ENCODE assay signal across 32 cellular contexts in the genomic region with DNA sequence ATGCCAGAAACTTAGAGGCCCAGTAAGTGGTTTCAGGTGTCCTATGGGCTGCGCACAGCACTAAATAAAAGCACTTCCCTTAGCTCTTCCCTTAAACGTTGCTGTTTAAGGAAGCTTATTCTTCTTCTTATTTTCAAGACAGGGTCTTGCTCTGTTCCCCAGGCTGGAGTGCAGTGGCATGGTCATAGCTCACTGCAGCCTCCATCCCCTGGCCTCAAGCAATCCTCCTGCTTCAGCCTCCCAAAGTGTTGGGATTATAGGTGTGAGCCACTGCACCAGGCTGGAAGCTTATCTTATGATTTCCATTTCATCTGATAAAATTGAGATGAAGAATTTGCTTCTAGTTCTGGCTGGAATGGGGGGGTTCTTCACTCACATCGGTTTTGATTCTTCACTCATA.
"Had no signal": no experiment of that assay in that cellular context is flagged by ENCODE, and none has a peak within 500 bp of the region (broad histone marks: within the 10 kb centered on the region; RNA-seq: fewer than 3 reads in every experiment).

No MANE protein-coding gene starts in this region.

- H3K36me3 ChIP-seq: brain microvascular endothelial cell, cardiac muscle cell, MG63, SJSA1 had no signal

- H3K27me3 ChIP-seq: brain microvascular endothelial cell, cardiac muscle cell, MG63, SJSA1 had no signal

- H3K27me3 Mint-ChIP-seq: activated B cell treated with CpG ODN at 0.5 μM for 24 hours; activated CD4-positive, alpha-beta memory T cell treated with anti-CD3 and anti-CD28 coated beads for 36 hours; activated naive CD8-positive, alpha-beta T cell treated with anti-CD3 and anti-CD28 coated beads for 36 hours; activated T-helper 17 cell treated with anti-CD3 and anti-CD28 coated beads, Interleukin-2, amount 50 U/mL, for 72 hours; central memory CD8-positive, alpha-beta T cell had no signal

- H3K36me3 Mint-ChIP-seq: activated CD4-positive, alpha-beta memory T cell treated with anti-CD3 and anti-CD28 coated beads for 36 hours had no signal

- H3K9me3 Mint-ChIP-seq: activated CD4-positive, alpha-beta memory T cell treated with anti-CD3 and anti-CD28 coated beads for 36 hours; activated naive CD8-positive, alpha-beta T cell treated with anti-CD3 and anti-CD28 coated beads for 36 hours; activated T-helper 17 cell treated with anti-CD3 and anti-CD28 coated beads, Interleukin-2, amount 50 U/mL, for 72 hours had no signal

- H3K4me1 Mint-ChIP-seq: activated T-helper 17 cell treated with anti-CD3 and anti-CD28 coated beads, Interleukin-2, amount 50 U/mL, for 72 hours; central memory CD8-positive, alpha-beta T cell had no signal

- H3K4me3 ChIP-seq: cardiac muscle cell, MG63, SJSA1 had no signal

- DNase-seq: activated B cell treated with CpG ODN at 0.5 μM for 24 hours; activated CD4-positive, alpha-beta T cell treated with anti-CD3 and anti-CD28 coated beads for 4 hours; activated CD4-positive, alpha-beta T cell treated with anti-CD3 and anti-CD28 coated beads, Interleukin-2, amount 50 U/mL, for 1 hour; activated CD4-positive, CD25-positive, alpha-beta regulatory T cell treated with anti-CD3 and anti-CD28 coated beads, Interleukin-2, amount 50 U/mL, for 72 hours; activated effector memory CD4-positive, alpha-beta T cell treated with anti-CD3 and anti-CD28 coated beads, Interleukin-2, amount 50 U/mL, for 16 hours; activated naive CD4-positive, alpha-beta T cell; activated naive CD4-positive, alpha-beta T cell treated with anti-CD3 and anti-CD28 coated beads, Interleukin-2, amount 50 U/mL, for 16 hours; activated naive CD8-positive, alpha-beta T cell treated with anti-CD3 and anti-CD28 coated beads for 36 hours; activated T-cell treated with anti-CD3 and anti-CD28 coated beads, Interleukin-2, amount 50 U/mL, for 1 hour; aorta; NCI-H1048; NCI-H1105 treated with DMSO at 0.1 percent for 48 hours; NCI-H1436 treated with DMSO at 0.1 percent for 48 hours; NCI-H1694 treated with DMSO at 0.1 percent for 48 hours; NCI-H2029; NCI-H345; NCI-H524 treated with DMSO at 0.1 percent for 48 hours; SHP77 treated with DMSO at 0.1 percent for 48 hours; SW 1271; T-helper 1 cell; T-helper 2 cell; T-helper 9 cell had no signal

- H3K4me3 Mint-ChIP-seq: activated B cell treated with CpG ODN at 0.5 μM for 24 hours; activated CD4-positive, alpha-beta memory T cell treated with anti-CD3 and anti-CD28 coated beads for 36 hours; activated naive CD8-positive, alpha-beta T cell treated with anti-CD3 and anti-CD28 coated beads for 36 hours; activated T-cell treated with anti-CD3 and anti-CD28 coated beads, Interleukin-2, amount 50 U/mL, for 72 hours; activated T-helper 17 cell treated with anti-CD3 and anti-CD28 coated beads, Interleukin-2, amount 50 U/mL, for 72 hours; central memory CD8-positive, alpha-beta T cell had no signal

- H3K27ac ChIP-seq: brain microvascular endothelial cell, cardiac muscle cell, SJSA1, VCaP had no signal

- H3K9me3 ChIP-seq: MG63, SJSA1 had no signal

- H3K27ac Mint-ChIP-seq: activated B cell treated with CpG ODN at 0.5 μM for 24 hours; activated CD4-positive, alpha-beta memory T cell treated with anti-CD3 and anti-CD28 coated beads for 36 hours; activated naive CD8-positive, alpha-beta T cell treated with anti-CD3 and anti-CD28 coated beads for 36 hours; activated T-cell treated with anti-CD3 and anti-CD28 coated beads, Interleukin-2, amount 50 U/mL, for 72 hours; activated T-helper 17 cell treated with anti-CD3 and anti-CD28 coated beads, Interleukin-2, amount 50 U/mL, for 72 hours had no signal

- ATAC-seq: activated T-cell treated with anti-CD3 and anti-CD28 coated beads, Interleukin-2, amount 50 U/mL, for 72 hours; activated T-helper 17 cell treated with anti-CD3 and anti-CD28 coated beads, Interleukin-2, amount 50 U/mL, for 72 hours; Panc1 had no signal
